In genomic region chr14:75328575-75328974, GRCh38 we compare ENCODE assay signal across 27 cellular contexts. TPM values are rescaled to one million over a fixed set of nuclear protein-coding genes. Genes with fewer than 3 reads are reported as not detected.
DNase-seq lines count a peak whose midpoint lies in the region; ATAC-seq and TF ChIP-seq lines count a peak whose summit lies in the region.
"Had no signal": no experiment of that assay in that cellular context is flagged by ENCODE, and none has a peak within 500 bp of the region (broad histone marks: within the 10 kb centered on the region; RNA-seq: fewer than 3 reads in every experiment).

No MANE protein-coding gene starts in this region.

- H3K27ac ChIP-seq in cardiac muscle cell: peak overlapping the region; percentile 28
- no peak overlapping the region for H3K27ac ChIP-seq in heart right ventricle
- H3K27ac ChIP-seq in neutrophil: peak overlapping the region; percentile 48
- H3K27ac ChIP-seq: KMS-11 had no signal

- no peaks in the 10 kb centered on the region for H3K9me3 Mint-ChIP-seq in glutamatergic neuron (ENCODE audit: unreplicated experiment)
- H3K9me3 Mint-ChIP-seq: CD4-positive, CD25-positive, alpha-beta regulatory T cell; HFFc6 had no signal

- no peak for ATAC-seq in heart right ventricle
- ATAC-seq: PC-3 had no signal

- H3K4me1 ChIP-seq in cardiac muscle cell (ENCODE audit: low read depth): peaks cover 10% of the 10 kb centered on the region
- H3K4me1 ChIP-seq in heart right ventricle: peaks cover 0 to 11% (median 0%) of the 10 kb centered on the region in 9 donors
- H3K4me1 ChIP-seq in neutrophil (ENCODE audit: control insufficient read depth in 1 of 2, insufficient read depth in 1 of 2, low read depth in 1 of 2, low read length in 1 of 2): peaks cover 32 to 35% of the 10 kb centered on the region in 2 experiments
- H3K4me1 ChIP-seq: BE2C, HAP-1 had no signal

- H3K27me3 ChIP-seq in cardiac muscle cell: no peaks in the 10 kb centered on the region
- H3K27me3 ChIP-seq in heart right ventricle: no peaks in the 10 kb centered on the region
- no peaks in the 10 kb centered on the region for H3K27me3 ChIP-seq in neutrophil
- H3K27me3 ChIP-seq: BE2C had no signal

- DNase-seq in cardiac muscle cell (ENCODE audit: low read depth in 1 of 2, low spot score in 1 of 2) (no peak), heart right ventricle (no peak), glutamatergic neuron (peak; percentile 32), NOMO-1 treated with dmso at 0.1 percent for 144 hours (lab: John Stamatoyannopoulos, UW; ENCODE audit: unreplicated experiment) (no peak), GM19240 (ENCODE audit: insufficient read length, low spot score) (no peak), foreskin melanocyte (no peak), NCI-H187 (lab: John Stamatoyannopoulos, UW) (no peak)
- DNase-seq: 8988T; ACHN; BE2C; CD4-positive, CD25-positive, alpha-beta regulatory T cell; GOT3; HFFc6; IMR-90; MM.1S; NCI-H1048; NCI-H1417; NCI-H1694; NCI-H2081; NCI-H2171; NCI-H226; NCI-H510A; PC-3; SK-N-SH had no signal

- intact Hi-C loops in heart right ventricle (cut with DNase I): no loop called here

- H3K4me1 Mint-ChIP-seq in glutamatergic neuron (ENCODE audit: low read depth, unreplicated experiment): peaks cover 6% of the 10 kb centered on the region

- H3K36me3 Mint-ChIP-seq in glutamatergic neuron (ENCODE audit: unreplicated experiment): no peaks in the 10 kb centered on the region
- H3K36me3 Mint-ChIP-seq: CD4-positive, CD25-positive, alpha-beta regulatory T cell had no signal

- H3K36me3 ChIP-seq in cardiac muscle cell (no peaks in the 10 kb centered on the region), heart right ventricle (no peaks in the 10 kb centered on the region), neutrophil (no peaks in the 10 kb centered on the region)
- H3K36me3 ChIP-seq: BE2C, HAP-1 had no signal

- H3K27ac Mint-ChIP-seq in glutamatergic neuron (ENCODE audit: unreplicated experiment): no peak overlapping the region
- H3K27ac Mint-ChIP-seq: CD4-positive, CD25-positive, alpha-beta regulatory T cell; HFFc6 had no signal

- H3K9me3 ChIP-seq in cardiac muscle cell (ENCODE audit: low read depth) (no peaks in the 10 kb centered on the region), heart right ventricle (no peaks in the 10 kb centered on the region), neutrophil (no peaks in the 10 kb centered on the region)
- H3K9me3 ChIP-seq: BE2C, HAP-1, SK-N-SH had no signal

- WGBS in heart right ventricle, 2 donors: 77 to 79% methylated on average over 4 of the region's 4 CpGs

- TF ChIP-seq CTCF in cardiac muscle cell (IDR thresholded peaks at IDR 0.05; ENCODE audit: low read depth, low read length): no peak
- no peak for TF ChIP-seq CTCF in heart right ventricle (IDR thresholded peaks at IDR 0.05)
- TF ChIP-seq CTCF in glutamatergic neuron (IDR thresholded peaks at IDR 0.05; ENCODE audit: partially characterized antibody, unreplicated experiment): no peak
- TF ChIP-seq CTCF in neutrophil (IDR thresholded peaks at IDR 0.05): no peak

- H3K4me3 ChIP-seq in cardiac muscle cell (no peak overlapping the region), heart right ventricle (no peak overlapping the region), neutrophil (ENCODE audit: low read depth in 1 of 2, low read length in 1 of 2) (no peak overlapping the region)
- H3K4me3 ChIP-seq: HAP-1 had no signal

- no peaks in the 10 kb centered on the region for H3K27me3 Mint-ChIP-seq in glutamatergic neuron (ENCODE audit: unreplicated experiment)

- H3K4me3 Mint-ChIP-seq in glutamatergic neuron (ENCODE audit: unreplicated experiment): no peak overlapping the region
- H3K4me3 Mint-ChIP-seq: CD4-positive, CD25-positive, alpha-beta regulatory T cell; HFFc6 had no signal

RNA-seq across cellular contexts. Expression of gene FOS, which starts 49.9 kb away (rescaled TPM):
- total RNA-seq in cardiac muscle cell (44.3 and 66.0 TPM in 2 replicates), heart right ventricle (100 to 1,000 TPM in 3 of 10 donors, 10 to 100 TPM in 6, 1 to 10 TPM in 1; 9.3 to 173 (median 64.0) TPM), glutamatergic neuron (ENCODE audit: unreplicated experiment) (2.9 TPM)
- polyA plus RNA-seq in cardiac muscle cell (45.3 and 55.3 TPM in 2 replicates), heart right ventricle (10 to 100 TPM; 17.3 to 49.9 TPM)

Comparison
In these comparisons a context has a peak if more than half of its experiments do, and no peak if none do; other contexts are left out.
1. H3K27ac ChIP-seq: peak in cardiac muscle cell (single experiment) and neutrophil (single experiment); none in heart right ventricle (0 of 10).